Comparison of ENCODE assay signal across 17 cellular contexts in genomic region chr18:25332002-25332401, GRCh38.
"Had no signal": no experiment of that assay in that cellular context is flagged by ENCODE, and none has a peak within 500 bp of the region (broad histone marks: within the 10 kb centered on the region; RNA-seq: fewer than 3 reads in every experiment).

No MANE protein-coding gene starts in this region.

- H3K4me3 ChIP-seq: coronary artery, right lobe of liver, suprapubic skin, thyroid gland had no signal

- ATAC-seq: left lobe of liver; natural killer cell treated with Interleukin-12 subunit alpha and Interleukin-12 subunit beta and Interleukin-15 and Interleukin-18, amount 100 ng/mL, for 72 hours; right lobe of liver had no signal

- H3K27me3 ChIP-seq: right lobe of liver, suprapubic skin, thyroid gland had no signal

- H3K4me1 ChIP-seq: right lobe of liver had no signal

- H3K9me3 ChIP-seq: psoas muscle, right lobe of liver, suprapubic skin, thyroid gland had no signal

- DNase-seq: effector CD4-positive, alpha-beta T cell; endodermal cell; erythroblast; glutamatergic neuron; islet precursor cell; mammary epithelial cell; psoas muscle; retina; right lobe of liver; small intestine; stimulated activated CD4-positive, alpha-beta T cell treated with anti-CD3 and anti-CD28 coated beads, Interleukin-2, amount 100 ng/mL, for 48 hours; stimulated activated naive CD4-positive, alpha-beta T cell treated with Interleukin-2 at 50 U/mL for 16 hours; thyroid gland had no signal

- H3K27ac ChIP-seq: coronary artery, psoas muscle, right lobe of liver, suprapubic skin, thyroid gland had no signal

- H3K36me3 ChIP-seq: right lobe of liver, suprapubic skin, thyroid gland had no signal
